In genomic region chr17:31508310-31509094, GRCh38 we compare ENCODE assay signal across 8 cellular contexts.
DNase-seq lines count a peak whose midpoint lies in the region; ATAC-seq and TF ChIP-seq lines count a peak whose summit lies in the region.

No MANE protein-coding gene starts in this region.

- no peaks in the 10 kb centered on the region for H3K9me3 Mint-ChIP-seq in HFFc6

- H3K27me3 Mint-ChIP-seq in HFFc6 (ENCODE audit: insufficient read depth), result peaks cover 20% of the 10 kb centered on the region

- no peak overlapping the region for H3K27ac Mint-ChIP-seq in HFFc6

- no peak for DNase-seq in HFFc6
- DNase-seq in RWPE2 (ENCODE audit: low spot score), result no peak
- DNase-seq in activated naive CD4-positive, alpha-beta T cell treated with anti-CD3 and anti-CD28 coated beads, Interleukin-2, amount 50 U/mL, for 16 hours, result peak; percentile 50
- no peak for DNase-seq in lung (ENCODE audit: low spot score)
- no peak for DNase-seq in sigmoid colon
- DNase-seq in T1000 (lab: John Stamatoyannopoulos, UW), result no peak
- no peak for DNase-seq in globus pallidus (ENCODE audit: low spot score)

- peak overlapping the region; percentile 12; the same call in 1 of the 2 replicates for H3K4me3 Mint-ChIP-seq in HFFc6

- peak; percentile 54 for ATAC-seq in GM18499 (IDR thresholded peaks at IDR 0.05; ENCODE audit: insufficient read depth, unreplicated experiment)
- no peak for ATAC-seq in RWPE2 (ENCODE audit: low read depth)
- peak; percentile 62 for ATAC-seq in lung (ENCODE audit: insufficient read depth, low FRiP score)

- H3K9me3 ChIP-seq in RWPE2 (ENCODE audit: severe bottlenecking) (no peaks in the 10 kb centered on the region), lung (ENCODE audit: control insufficient read depth in 2 of 2, insufficient read depth in 1 of 2, low read length in 1 of 2) (no peaks in the 10 kb centered on the region), sigmoid colon (no peaks in the 10 kb centered on the region)

- H3K27ac ChIP-seq in RWPE2 (ENCODE audit: poor library complexity, severe bottlenecking) (no peak overlapping the region), lung (ENCODE audit: low read depth in 1 of 2, low read length in 1 of 2) (peak overlapping the region in 1 of 2 donors; percentile 26), sigmoid colon (no peak overlapping the region)

- H3K27me3 ChIP-seq in RWPE2 (ENCODE audit: insufficient read depth, poor library complexity, severe bottlenecking) (no peaks in the 10 kb centered on the region), lung (ENCODE audit: control insufficient read depth, insufficient read depth) (no peaks in the 10 kb centered on the region), sigmoid colon (no peaks in the 10 kb centered on the region)

- H3K4me3 ChIP-seq in RWPE2 (ENCODE audit: severe bottlenecking) (no peak overlapping the region), lung (no peak overlapping the region), sigmoid colon (no peak overlapping the region)

- TF ChIP-seq POLR2A in sigmoid colon (IDR thresholded peaks at IDR 0.05), result no peak

- intact Hi-C loops in sigmoid colon (cut with DNase I), result no loop called here

- TF ChIP-seq EP300 in sigmoid colon (IDR thresholded peaks at IDR 0.05), result no peak

- H3K36me3 ChIP-seq in RWPE2 (ENCODE audit: low read depth) (no peaks in the 10 kb centered on the region), lung (ENCODE audit: control insufficient read depth in 2 of 2, insufficient read depth in 2 of 2, low read length in 2 of 2) (no peaks in the 10 kb centered on the region), sigmoid colon (no peaks in the 10 kb centered on the region)

- TF ChIP-seq CTCF in HFFc6 (IDR thresholded peaks at IDR 0.05), result peak; percentile 63
- peak; percentile 18 for TF ChIP-seq CTCF in RWPE2 (IDR thresholded peaks at IDR 0.05; ENCODE audit: poor library complexity, severe bottlenecking)
- no peak for TF ChIP-seq CTCF in lung (IDR thresholded peaks at IDR 0.05; ENCODE audit: control extremely low read depth, extremely low read depth)
- no peak for TF ChIP-seq CTCF in sigmoid colon (IDR thresholded peaks at IDR 0.05)

- H3K4me1 Mint-ChIP-seq in HFFc6 (ENCODE audit: low read depth), result peaks cover 16% of the 10 kb centered on the region

- WGBS in lung, 2 donors, result 38 to 58% methylated on average over 13 of the region's 13 CpGs
- WGBS in sigmoid colon, 2 donors, result 44 to 75% methylated on average over 13 of the region's 13 CpGs

- H3K36me3 Mint-ChIP-seq in HFFc6 (ENCODE audit: low read depth), result no peaks in the 10 kb centered on the region

- no peaks in the 10 kb centered on the region for H3K4me1 ChIP-seq in RWPE2 (ENCODE audit: insufficient read depth, poor library complexity, severe bottlenecking)
- H3K4me1 ChIP-seq in lung (ENCODE audit: control insufficient read depth in 2 of 2, insufficient read depth in 2 of 2, low read length in 2 of 2), result peaks cover 5 to 10% of the 10 kb centered on the region in 2 donors
- no peaks in the 10 kb centered on the region for H3K4me1 ChIP-seq in sigmoid colon

Comparison
In these comparisons a context has a peak if more than half of its experiments do, and no peak if none do; other contexts are left out.
1. CTCF ChIP-seq: peak in HFFc6 (single experiment) and RWPE2 (single experiment); none in lung (single experiment) and sigmoid colon (0 of 4).